Comparison of ENCODE assay signal across 20 cellular contexts in the genomic region with DNA sequence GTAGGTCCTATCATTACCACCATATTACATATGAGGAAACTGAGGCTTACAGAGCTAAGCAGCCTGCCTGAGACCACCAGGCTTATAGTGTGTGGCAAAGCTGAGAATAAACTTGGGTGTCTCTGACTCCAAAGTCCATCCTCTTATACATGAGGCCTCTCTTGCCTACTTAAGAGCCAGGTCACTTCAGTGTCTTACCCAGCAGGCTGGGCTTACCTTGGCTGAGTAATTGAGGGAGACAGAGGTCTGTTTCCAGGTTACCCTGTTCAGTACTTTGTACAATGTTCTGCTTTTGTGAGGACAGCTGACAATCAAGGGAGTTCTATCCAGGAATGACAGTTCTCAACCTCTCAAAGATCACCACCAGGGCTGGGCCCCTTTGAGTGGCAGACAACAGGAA. TPM values are rescaled to one million over a fixed set of nuclear protein-coding genes. Genes with fewer than 3 reads are reported as not detected.
DNase-seq lines count a peak whose midpoint lies in the region; ATAC-seq, FAIRE-seq and TF ChIP-seq lines count a peak whose summit lies in the region.
"Had no signal": no experiment of that assay in that cellular context is flagged by ENCODE, and none has a peak within 500 bp of the region (broad histone marks: within the 10 kb centered on the region; RNA-seq: fewer than 3 reads in every experiment).

No MANE protein-coding gene starts in this region.

- POLR2A ChIA-PET in activated CD4-positive, alpha-beta T cell treated with anti-CD3 and anti-CD28 coated beads, Interleukin-2, amount 10 ng/mL, durations not matched to agents 7 days and 5 days (lab: Charles Lee) = no interaction called here
- POLR2A ChIA-PET in HepG2 (lab: Yijun Ruan, JAX) = interaction anchor here (1.5 kb wide), 1 partner anchor 15 kb away, joined by 3 read pairs; no protein-coding TSS in a partner anchor

- H3K4me1 ChIP-seq in HepG2 (ENCODE audit: insufficient read depth, low read length) (no peaks in the 10 kb centered on the region), right lobe of liver (no peaks in the 10 kb centered on the region)
- H3K4me1 ChIP-seq: A549, Caco-2 had no signal

- H3K4me1 Mint-ChIP-seq in activated CD4-positive, alpha-beta T cell treated with anti-CD3 and anti-CD28 coated beads, Interleukin-2, amount 10 ng/mL, durations not matched to agents 7 days and 5 days = no peaks in the 10 kb centered on the region
- no peaks in the 10 kb centered on the region for H3K4me1 Mint-ChIP-seq in activated CD4-positive, alpha-beta T cell treated with anti-CD3 and anti-CD28 coated beads, Interleukin-2, amount 10 ng/mL, durations not matched to agents 24 days and 14 days
- no peaks in the 10 kb centered on the region for H3K4me1 Mint-ChIP-seq in activated T-cell treated with anti-CD3 and anti-CD28 coated beads, Interleukin-2, amount 50 U/mL, for 72 hours (ENCODE audit: low read depth)
- H3K4me1 Mint-ChIP-seq: GM23338 had no signal

- H3K4me3 Mint-ChIP-seq in activated CD4-positive, alpha-beta T cell treated with anti-CD3 and anti-CD28 coated beads, Interleukin-2, amount 10 ng/mL, durations not matched to agents 7 days and 5 days = no peak overlapping the region
- H3K4me3 Mint-ChIP-seq in activated CD4-positive, alpha-beta T cell treated with anti-CD3 and anti-CD28 coated beads, Interleukin-2, amount 10 ng/mL, durations not matched to agents 24 days and 14 days = no peak overlapping the region
- no peak overlapping the region for H3K4me3 Mint-ChIP-seq in activated T-cell treated with anti-CD3 and anti-CD28 coated beads, Interleukin-2, amount 50 U/mL, for 72 hours
- H3K4me3 Mint-ChIP-seq: CD4-positive, alpha-beta T cell; GM23338 had no signal

- no peak for TF ChIP-seq RAD21 in HepG2 (CRISPR knock-in tag; IDR thresholded peaks at IDR 0.05)

- no peaks in the 10 kb centered on the region for H3K27me3 Mint-ChIP-seq in activated CD4-positive, alpha-beta T cell treated with anti-CD3 and anti-CD28 coated beads, Interleukin-2, amount 10 ng/mL, durations not matched to agents 7 days and 5 days
- H3K27me3 Mint-ChIP-seq in activated CD4-positive, alpha-beta T cell treated with anti-CD3 and anti-CD28 coated beads, Interleukin-2, amount 10 ng/mL, durations not matched to agents 24 days and 14 days = no peaks in the 10 kb centered on the region
- no peaks in the 10 kb centered on the region for H3K27me3 Mint-ChIP-seq in activated T-cell treated with anti-CD3 and anti-CD28 coated beads, Interleukin-2, amount 50 U/mL, for 72 hours (ENCODE audit: low read depth)
- H3K27me3 Mint-ChIP-seq: CD4-positive, alpha-beta T cell had no signal

- H3K36me3 Mint-ChIP-seq in activated CD4-positive, alpha-beta T cell treated with anti-CD3 and anti-CD28 coated beads, Interleukin-2, amount 10 ng/mL, durations not matched to agents 7 days and 5 days (ENCODE audit: low read depth) = peaks cover 35% of the 10 kb centered on the region
- H3K36me3 Mint-ChIP-seq in activated CD4-positive, alpha-beta T cell treated with anti-CD3 and anti-CD28 coated beads, Interleukin-2, amount 10 ng/mL, durations not matched to agents 24 days and 14 days (ENCODE audit: low read depth) = peaks cover 55% of the 10 kb centered on the region
- peaks cover 5 to 11% of the 10 kb centered on the region in 2 donors for H3K36me3 Mint-ChIP-seq in activated T-cell treated with anti-CD3 and anti-CD28 coated beads, Interleukin-2, amount 50 U/mL, for 72 hours (ENCODE audit: insufficient read depth in 2 of 2)

- intact Hi-C loops in activated CD4-positive, alpha-beta T cell treated with anti-CD3 and anti-CD28 coated beads, Interleukin-2, amount 10 ng/mL, durations not matched to agents 24 days and 14 days (cut with micrococcal nuclease) = no loop called here
- intact Hi-C loops in HepG2 (cut with micrococcal nuclease; ENCODE audit: unreplicated experiment) (no loop called here), right lobe of liver (cut with DNase I) (no loop called here)

- H3K27ac ChIP-seq in HepG2 (ENCODE audit: extremely low read length, insufficient read depth, low read length) (no peak overlapping the region), right lobe of liver (no peak overlapping the region)
- H3K27ac ChIP-seq: 22Rv1, A549, C4-2B had no signal

- H3K36me3 ChIP-seq in HepG2 (replicated peaks in 1 of 2; ENCODE audit: control insufficient read depth in 1 of 2, insufficient read depth in 2 of 2, low read length in 2 of 2) = peaks cover 30 to 66% of the 10 kb centered on the region in 2 experiments
- peaks cover 0 to 53% (median 24%) of the 10 kb centered on the region in 4 donors for H3K36me3 ChIP-seq in right lobe of liver

- ATAC-seq in activated T-cell treated with anti-CD3 and anti-CD28 coated beads, Interleukin-2, amount 50 U/mL, for 72 hours (replicated peaks in 1 of 2) = no peak
- ATAC-seq in HepG2 = no peak
- ATAC-seq in right lobe of liver = no peak
- ATAC-seq: GM23338 had no signal

- H3K79me2 ChIP-seq in HepG2 (ENCODE audit: insufficient read depth, low read length) = no peaks in the 10 kb centered on the region

- CTCF ChIA-PET in activated CD4-positive, alpha-beta T cell treated with anti-CD3 and anti-CD28 coated beads, Interleukin-2, amount 10 ng/mL, durations not matched to agents 7 days and 5 days (lab: Charles Lee) = interaction anchor here (0.5 to 1.1 kb wide), 3 partner anchors 42 to 216 kb away, joined by 3 to 4 read pairs (median 3); no protein-coding TSS in a partner anchor
- CTCF ChIA-PET in HepG2 (lab: Yijun Ruan, JAX; ENCODE audit: low intra/inter-chr PET ratio, low total read pairs) = no interaction called here

- H2AFZ ChIP-seq in HepG2 (ENCODE audit: low read length) = no peak overlapping the region
- H2AFZ ChIP-seq: GM23338 had no signal

- H3K9me3 ChIP-seq in HepG2 (ENCODE audit: low read length) (no peaks in the 10 kb centered on the region), right lobe of liver (no peaks in the 10 kb centered on the region)
- H3K9me3 ChIP-seq: A549, Caco-2 had no signal

- no peaks in the 10 kb centered on the region for H3K27me3 ChIP-seq in HepG2 (ENCODE audit: control insufficient read depth in 1 of 2, insufficient read depth in 2 of 2, low read length in 2 of 2)
- H3K27me3 ChIP-seq in right lobe of liver = no peaks in the 10 kb centered on the region

- TSS peak; percentile 18 for BruUV-seq in HepG2 (replicated peaks; lab: Mats Ljungman, UMichigan)

- no peak overlapping the region for H3K4me2 ChIP-seq in HepG2 (ENCODE audit: low read depth, low read length)
- H3K4me2 ChIP-seq: A549, GM23338 had no signal

- no peak for TF ChIP-seq EP300 in HepG2 (IDR thresholded peaks at IDR 0.05; ENCODE audit: low read depth in 2 of 2, low read length in 2 of 2)
- TF ChIP-seq EP300 in HepG2 (CRISPR knock-in tag; IDR thresholded peaks at IDR 0.05; ENCODE audit: borderline replicate concordance) = no peak

- peaks cover 5% of the 10 kb centered on the region; the same call in 1 of the 2 replicates for H4K20me1 ChIP-seq in HepG2 (ENCODE audit: insufficient read depth, low read length)

- FAIRE-seq in HepG2 (lab: Jason Lieb, UNC) = no peak
- FAIRE-seq: A549, D721Med, G401.6, GM12891, GM19239, H54 had no signal

- H3K9me3 Mint-ChIP-seq in activated CD4-positive, alpha-beta T cell treated with anti-CD3 and anti-CD28 coated beads, Interleukin-2, amount 10 ng/mL, durations not matched to agents 7 days and 5 days = no peaks in the 10 kb centered on the region
- H3K9me3 Mint-ChIP-seq in activated CD4-positive, alpha-beta T cell treated with anti-CD3 and anti-CD28 coated beads, Interleukin-2, amount 10 ng/mL, durations not matched to agents 24 days and 14 days = no peaks in the 10 kb centered on the region
- no peaks in the 10 kb centered on the region for H3K9me3 Mint-ChIP-seq in activated T-cell treated with anti-CD3 and anti-CD28 coated beads, Interleukin-2, amount 50 U/mL, for 72 hours
- H3K9me3 Mint-ChIP-seq: CD4-positive, alpha-beta T cell; GM23338 had no signal

- no peak for DNase-seq in activated CD4-positive, alpha-beta T cell treated with anti-CD3 and anti-CD28 coated beads, Interleukin-2, amount 10 ng/mL, durations not matched to agents 7 days and 5 days
- DNase-seq in activated CD4-positive, alpha-beta T cell treated with anti-CD3 and anti-CD28 coated beads, Interleukin-2, amount 10 ng/mL, durations not matched to agents 24 days and 14 days = no peak
- no peak for DNase-seq in activated T-cell treated with anti-CD3 and anti-CD28 coated beads, Interleukin-2, amount 50 U/mL, for 72 hours
- no peak for DNase-seq in activated T-cell treated with anti-CD3 and anti-CD28 coated beads for 4 hours
- no peak for DNase-seq in HepG2 (ENCODE audit: low spot score)
- no peak for DNase-seq in right lobe of liver
- no peak for DNase-seq in NCI-H128 (lab: John Stamatoyannopoulos, UW; ENCODE audit: unreplicated experiment)
- DNase-seq: AML-193; Caco-2; CD4-positive, alpha-beta T cell; HCEC 1CT had no signal

- H3K4me3 ChIP-seq in HepG2 (replicated peaks in 1 of 3; ENCODE audit: insufficient read depth in 1 of 3, low read depth in 2 of 3, low read length in 3 of 3) (no peak overlapping the region), right lobe of liver (no peak overlapping the region)
- H3K4me3 ChIP-seq: A549, GM23338 had no signal

- in situ Hi-C loops in HepG2 (cut with HindIII; ENCODE audit: extremely low pct_ligation_motif_present, low pct_unique_long_range_greater_than_20kb) = no loop called here

- peak overlapping the region; percentile 9 for H3K27ac Mint-ChIP-seq in activated CD4-positive, alpha-beta T cell treated with anti-CD3 and anti-CD28 coated beads, Interleukin-2, amount 10 ng/mL, durations not matched to agents 7 days and 5 days
- H3K27ac Mint-ChIP-seq in activated CD4-positive, alpha-beta T cell treated with anti-CD3 and anti-CD28 coated beads, Interleukin-2, amount 10 ng/mL, durations not matched to agents 24 days and 14 days = no peak overlapping the region
- peak overlapping the region; percentile 76 for H3K27ac Mint-ChIP-seq in activated T-cell treated with anti-CD3 and anti-CD28 coated beads, Interleukin-2, amount 50 U/mL, for 72 hours
- H3K27ac Mint-ChIP-seq: CD4-positive, alpha-beta T cell; GM23338 had no signal

- TF ChIP-seq POLR2A in HepG2 (IDR thresholded peaks at IDR 0.05; ENCODE audit: insufficient read depth in 1 of 2, low read depth in 2 of 2, low read length in 2 of 2) (no peak), right lobe of liver (IDR thresholded peaks at IDR 0.05) (no peak)

- TF ChIP-seq CTCF in HepG2 (CRISPR knock-in tag; IDR thresholded peaks at IDR 0.05) (no peak), right lobe of liver (IDR thresholded peaks at IDR 0.05) (no peak)

- H3K9ac ChIP-seq in HepG2 (ENCODE audit: insufficient read depth, low read depth, low read length) = no peak overlapping the region

RNA-seq across cellular contexts. Expression of a gene that starts 14.4 kb away (rescaled TPM):
- 10 to 100 TPM; 57.8 to 82.6 TPM for total RNA-seq in activated CD4-positive, alpha-beta T cell treated with anti-CD3 and anti-CD28 coated beads, Interleukin-2, amount 10 ng/mL, durations not matched to agents 7 days and 5 days
- 161 and 163 TPM in 2 replicates for total RNA-seq in activated CD4-positive, alpha-beta T cell treated with anti-CD3 and anti-CD28 coated beads, Interleukin-2, amount 10 ng/mL, durations not matched to agents 24 days and 14 days
- total RNA-seq in activated T-cell treated with anti-CD3 and anti-CD28 coated beads, Interleukin-2, amount 50 U/mL, for 72 hours = 10 to 100 TPM; 73.5 to 80.3 TPM
- total RNA-seq in HepG2 (2016; rRNA removed; fragmentation: Illumina TruSeq; extraction: Trizol) (601 and 760 TPM in 2 replicates), right lobe of liver (10 to 100 TPM; 53.9 to 87.3 (median 63.9) TPM)
- total RNA-seq in HepG2 (2016; cell fraction: cytosol; rRNA removed; fragmentation: Illumina TruSeq; extraction: Trizol; ENCODE audit: low read depth) = 295 and 299 TPM in 2 replicates
- 602 and 798 TPM in 2 replicates for total RNA-seq in HepG2 (2016; cell fraction: insoluble cytoplasmic fraction; rRNA removed; fragmentation: Illumina TruSeq; extraction: Trizol)
- 285 and 300 TPM in 2 replicates for total RNA-seq in HepG2 (2016; cell fraction: membrane; rRNA removed; fragmentation: Illumina TruSeq; extraction: Trizol)
- total RNA-seq in HepG2 (2016; cell fraction: nucleus; rRNA removed; fragmentation: Illumina TruSeq; extraction: Trizol) = 185 and 192 TPM in 2 replicates
- 192 and 221 TPM in 2 replicates for polyA plus RNA-seq in HepG2 (2011; rRNA removed)
- 288 and 387 TPM in 2 replicates for polyA plus RNA-seq in HepG2 (2011; cell fraction: cytosol; rRNA removed)
- polyA plus RNA-seq in HepG2 (2011; cell fraction: nucleus; rRNA removed) = 84.1 and 87.7 TPM in 2 replicates
- 224 and 262 TPM in 2 replicates for polyA plus RNA-seq in HepG2 (2012)
- 233 and 257 TPM in 2 replicates for polyA plus RNA-seq in HepG2 (2016; cell fraction: cytosol; fragmentation: Illumina TruSeq; extraction: Trizol; ENCODE audit: low read depth)
- polyA plus RNA-seq in HepG2 (2016; cell fraction: insoluble cytoplasmic fraction; fragmentation: Illumina TruSeq; extraction: Trizol; ENCODE audit: low read depth) = 608 and 670 TPM in 2 replicates
- 191 and 215 TPM in 2 replicates for polyA plus RNA-seq in HepG2 (2016; cell fraction: membrane; fragmentation: Illumina TruSeq; extraction: Trizol; ENCODE audit: low read depth)
- 276 and 279 TPM in 2 replicates for polyA plus RNA-seq in HepG2 (2016; cell fraction: nucleus; fragmentation: Illumina TruSeq; extraction: Trizol; ENCODE audit: insufficient read depth, low read depth)
- polyA minus RNA-seq in HepG2 (2011; rRNA and poly(A)+ RNA removed; ENCODE audit: low replicate concordance) = 41.0 and 74.5 TPM in 2 replicates
- polyA minus RNA-seq in HepG2 (2011; cell fraction: cytosol; rRNA and poly(A)+ RNA removed) = 75.4 and 99.6 TPM in 2 replicates
- 33.9 and 41.0 TPM in 2 replicates for polyA minus RNA-seq in HepG2 (2011; cell fraction: nucleus; rRNA and poly(A)+ RNA removed)

RNA-seq across cellular contexts. Expression of a gene that starts 24.2 kb away (rescaled TPM):
- total RNA-seq in activated CD4-positive, alpha-beta T cell treated with anti-CD3 and anti-CD28 coated beads, Interleukin-2, amount 10 ng/mL, durations not matched to agents 7 days and 5 days = 10 to 100 TPM; 39.1 to 39.5 TPM
- total RNA-seq in activated CD4-positive, alpha-beta T cell treated with anti-CD3 and anti-CD28 coated beads, Interleukin-2, amount 10 ng/mL, durations not matched to agents 24 days and 14 days = 62.0 and 70.6 TPM in 2 replicates
- total RNA-seq in activated T-cell treated with anti-CD3 and anti-CD28 coated beads, Interleukin-2, amount 50 U/mL, for 72 hours = 10 to 100 TPM; 58.8 to 63.4 TPM
- total RNA-seq in HepG2 (2016; rRNA removed; fragmentation: Illumina TruSeq; extraction: Trizol) = 111 and 142 TPM in 2 replicates
- 27.2 and 33.8 TPM in 2 replicates for total RNA-seq in HepG2 (2016; cell fraction: cytosol; rRNA removed; fragmentation: Illumina TruSeq; extraction: Trizol; ENCODE audit: low read depth)
- total RNA-seq in HepG2 (2016; cell fraction: insoluble cytoplasmic fraction; rRNA removed; fragmentation: Illumina TruSeq; extraction: Trizol) = 112 and 143 TPM in 2 replicates
- total RNA-seq in HepG2 (2016; cell fraction: membrane; rRNA removed; fragmentation: Illumina TruSeq; extraction: Trizol) = 46.0 and 47.2 TPM in 2 replicates
- total RNA-seq in HepG2 (2016; cell fraction: nucleus; rRNA removed; fragmentation: Illumina TruSeq; extraction: Trizol) = 80.6 and 99.3 TPM in 2 replicates
- polyA plus RNA-seq in HepG2 (2011; rRNA removed) = 97.6 and 100 TPM in 2 replicates
- polyA plus RNA-seq in HepG2 (2011; cell fraction: cytosol; rRNA removed) = 98.1 and 112 TPM in 2 replicates
- polyA plus RNA-seq in HepG2 (2011; cell fraction: nucleus; rRNA removed) = 129 and 137 TPM in 2 replicates
- polyA plus RNA-seq in HepG2 (2012) = 83.8 and 88.4 TPM in 2 replicates
- polyA plus RNA-seq in HepG2 (2016; cell fraction: cytosol; fragmentation: Illumina TruSeq; extraction: Trizol; ENCODE audit: low read depth) = 31.2 and 32.8 TPM in 2 replicates
- 119 and 123 TPM in 2 replicates for polyA plus RNA-seq in HepG2 (2016; cell fraction: insoluble cytoplasmic fraction; fragmentation: Illumina TruSeq; extraction: Trizol; ENCODE audit: low read depth)
- 30.0 and 32.3 TPM in 2 replicates for polyA plus RNA-seq in HepG2 (2016; cell fraction: membrane; fragmentation: Illumina TruSeq; extraction: Trizol; ENCODE audit: low read depth)
- 89.9 and 95.2 TPM in 2 replicates for polyA plus RNA-seq in HepG2 (2016; cell fraction: nucleus; fragmentation: Illumina TruSeq; extraction: Trizol; ENCODE audit: insufficient read depth, low read depth)
- 49.6 and 117 TPM in 2 replicates for polyA minus RNA-seq in HepG2 (2011; rRNA and poly(A)+ RNA removed; ENCODE audit: low replicate concordance)
- polyA minus RNA-seq in HepG2 (2011; cell fraction: cytosol; rRNA and poly(A)+ RNA removed) = 61.7 and 68.8 TPM in 2 replicates
- 155 and 167 TPM in 2 replicates for polyA minus RNA-seq in HepG2 (2011; cell fraction: nucleus; rRNA and poly(A)+ RNA removed)
- 10 to 100 TPM; 27.6 to 50.5 (median 37.4) TPM for total RNA-seq in right lobe of liver

RNA-seq across cellular contexts. Expression of a gene that starts 24.6 kb away (rescaled TPM):
- total RNA-seq in activated CD4-positive, alpha-beta T cell treated with anti-CD3 and anti-CD28 coated beads, Interleukin-2, amount 10 ng/mL, durations not matched to agents 7 days and 5 days = 10 to 100 TPM; 18.1 to 18.5 TPM
- total RNA-seq in activated CD4-positive, alpha-beta T cell treated with anti-CD3 and anti-CD28 coated beads, Interleukin-2, amount 10 ng/mL, durations not matched to agents 24 days and 14 days = 29.7 and 31.4 TPM in 2 replicates
- total RNA-seq in activated T-cell treated with anti-CD3 and anti-CD28 coated beads, Interleukin-2, amount 50 U/mL, for 72 hours = 10 to 100 TPM; 12.5 to 13.4 TPM
- total RNA-seq in HepG2 (2016; rRNA removed; fragmentation: Illumina TruSeq; extraction: Trizol) = 80.4 and 84.2 TPM in 2 replicates
- total RNA-seq in HepG2 (2016; cell fraction: cytosol; rRNA removed; fragmentation: Illumina TruSeq; extraction: Trizol; ENCODE audit: low read depth) = 18.1 and 20.7 TPM in 2 replicates
- 79.1 and 84.4 TPM in 2 replicates for total RNA-seq in HepG2 (2016; cell fraction: insoluble cytoplasmic fraction; rRNA removed; fragmentation: Illumina TruSeq; extraction: Trizol)
- 44.8 and 49.7 TPM in 2 replicates for total RNA-seq in HepG2 (2016; cell fraction: membrane; rRNA removed; fragmentation: Illumina TruSeq; extraction: Trizol)
- total RNA-seq in HepG2 (2016; cell fraction: nucleus; rRNA removed; fragmentation: Illumina TruSeq; extraction: Trizol) = 64.8 and 79.0 TPM in 2 replicates
- 49.4 and 54.7 TPM in 2 replicates for polyA plus RNA-seq in HepG2 (2011; rRNA removed)
- polyA plus RNA-seq in HepG2 (2011; cell fraction: cytosol; rRNA removed) = 41.5 and 46.7 TPM in 2 replicates
- polyA plus RNA-seq in HepG2 (2011; cell fraction: nucleus; rRNA removed) = 131 and 162 TPM in 2 replicates
- 27.0 and 35.2 TPM in 2 replicates for polyA plus RNA-seq in HepG2 (2012)
- 8.2 and 10.2 TPM in 2 replicates for polyA plus RNA-seq in HepG2 (2016; cell fraction: cytosol; fragmentation: Illumina TruSeq; extraction: Trizol; ENCODE audit: low read depth)
- polyA plus RNA-seq in HepG2 (2016; cell fraction: insoluble cytoplasmic fraction; fragmentation: Illumina TruSeq; extraction: Trizol; ENCODE audit: low read depth) = 69.7 and 75.5 TPM in 2 replicates
- polyA plus RNA-seq in HepG2 (2016; cell fraction: membrane; fragmentation: Illumina TruSeq; extraction: Trizol; ENCODE audit: low read depth) = 20.9 and 22.2 TPM in 2 replicates
- 59.4 and 64.9 TPM in 2 replicates for polyA plus RNA-seq in HepG2 (2016; cell fraction: nucleus; fragmentation: Illumina TruSeq; extraction: Trizol; ENCODE audit: insufficient read depth, low read depth)
- 142 and 329 TPM in 2 replicates for polyA minus RNA-seq in HepG2 (2011; rRNA and poly(A)+ RNA removed; ENCODE audit: low replicate concordance)
- 36.3 and 43.7 TPM in 2 replicates for polyA minus RNA-seq in HepG2 (2011; cell fraction: cytosol; rRNA and poly(A)+ RNA removed)
- polyA minus RNA-seq in HepG2 (2011; cell fraction: nucleus; rRNA and poly(A)+ RNA removed) = 112 and 117 TPM in 2 replicates
- total RNA-seq in right lobe of liver = 10 to 100 TPM; 14.9 to 47.7 (median 15.9) TPM

RNA-seq across cellular contexts. Expression of a gene that starts 59.4 kb away (rescaled TPM):
- 10 to 100 TPM; 19.2 to 21.6 TPM for total RNA-seq in activated CD4-positive, alpha-beta T cell treated with anti-CD3 and anti-CD28 coated beads, Interleukin-2, amount 10 ng/mL, durations not matched to agents 7 days and 5 days
- total RNA-seq in activated CD4-positive, alpha-beta T cell treated with anti-CD3 and anti-CD28 coated beads, Interleukin-2, amount 10 ng/mL, durations not matched to agents 24 days and 14 days = 31.2 and 35.7 TPM in 2 replicates
- 10 to 100 TPM; 22.2 to 31.7 TPM for total RNA-seq in activated T-cell treated with anti-CD3 and anti-CD28 coated beads, Interleukin-2, amount 50 U/mL, for 72 hours
- total RNA-seq in HepG2 (2016; rRNA removed; fragmentation: Illumina TruSeq; extraction: Trizol) = 40.9 and 58.5 TPM in 2 replicates
- 19.0 and 19.8 TPM in 2 replicates for total RNA-seq in HepG2 (2016; cell fraction: cytosol; rRNA removed; fragmentation: Illumina TruSeq; extraction: Trizol; ENCODE audit: low read depth)
- 40.7 and 53.7 TPM in 2 replicates for total RNA-seq in HepG2 (2016; cell fraction: insoluble cytoplasmic fraction; rRNA removed; fragmentation: Illumina TruSeq; extraction: Trizol)
- total RNA-seq in HepG2 (2016; cell fraction: membrane; rRNA removed; fragmentation: Illumina TruSeq; extraction: Trizol) = 34.7 and 41.1 TPM in 2 replicates
- total RNA-seq in HepG2 (2016; cell fraction: nucleus; rRNA removed; fragmentation: Illumina TruSeq; extraction: Trizol) = 36.5 and 40.9 TPM in 2 replicates
- polyA plus RNA-seq in HepG2 (2011; rRNA removed) = 11.0 and 12.1 TPM in 2 replicates
- polyA plus RNA-seq in HepG2 (2011; cell fraction: cytosol; rRNA removed) = 6.6 and 10.2 TPM in 2 replicates
- polyA plus RNA-seq in HepG2 (2011; cell fraction: nucleus; rRNA removed) = 9.5 and 11.4 TPM in 2 replicates
- polyA plus RNA-seq in HepG2 (2012) = 15.7 and 25.4 TPM in 2 replicates
- polyA plus RNA-seq in HepG2 (2016; cell fraction: cytosol; fragmentation: Illumina TruSeq; extraction: Trizol; ENCODE audit: low read depth) = 3.9 and 4.1 TPM in 2 replicates
- 58.1 and 60.2 TPM in 2 replicates for polyA plus RNA-seq in HepG2 (2016; cell fraction: insoluble cytoplasmic fraction; fragmentation: Illumina TruSeq; extraction: Trizol; ENCODE audit: low read depth)
- polyA plus RNA-seq in HepG2 (2016; cell fraction: membrane; fragmentation: Illumina TruSeq; extraction: Trizol; ENCODE audit: low read depth) = 14.0 and 15.7 TPM in 2 replicates
- polyA plus RNA-seq in HepG2 (2016; cell fraction: nucleus; fragmentation: Illumina TruSeq; extraction: Trizol; ENCODE audit: insufficient read depth, low read depth) = 51.4 and 67.7 TPM in 2 replicates
- polyA minus RNA-seq in HepG2 (2011; rRNA and poly(A)+ RNA removed; ENCODE audit: low replicate concordance) = 16.5 and 19.6 TPM in 2 replicates
- polyA minus RNA-seq in HepG2 (2011; cell fraction: cytosol; rRNA and poly(A)+ RNA removed) = 14.5 and 17.8 TPM in 2 replicates
- polyA minus RNA-seq in HepG2 (2011; cell fraction: nucleus; rRNA and poly(A)+ RNA removed) = 32.6 and 35.8 TPM in 2 replicates
- 1 to 10 TPM; 4.3 to 7.7 (median 5.4) TPM for total RNA-seq in right lobe of liver

RNA-seq across cellular contexts. Expression of a gene that starts 59.5 kb away (rescaled TPM):
- 10 to 100 TPM; 74.2 to 75.2 TPM for total RNA-seq in activated CD4-positive, alpha-beta T cell treated with anti-CD3 and anti-CD28 coated beads, Interleukin-2, amount 10 ng/mL, durations not matched to agents 7 days and 5 days
- 98.3 and 99.4 TPM in 2 replicates for total RNA-seq in activated CD4-positive, alpha-beta T cell treated with anti-CD3 and anti-CD28 coated beads, Interleukin-2, amount 10 ng/mL, durations not matched to agents 24 days and 14 days
- 10 to 100 TPM; 62.6 to 78.2 TPM for total RNA-seq in activated T-cell treated with anti-CD3 and anti-CD28 coated beads, Interleukin-2, amount 50 U/mL, for 72 hours
- total RNA-seq in HepG2 (2016; rRNA removed; fragmentation: Illumina TruSeq; extraction: Trizol) (207 and 352 TPM in 2 replicates), right lobe of liver (10 to 100 TPM; 10.0 to 18.9 (median 18.3) TPM)
- total RNA-seq in HepG2 (2016; cell fraction: cytosol; rRNA removed; fragmentation: Illumina TruSeq; extraction: Trizol; ENCODE audit: low read depth) = 20.5 and 23.4 TPM in 2 replicates
- total RNA-seq in HepG2 (2016; cell fraction: insoluble cytoplasmic fraction; rRNA removed; fragmentation: Illumina TruSeq; extraction: Trizol) = 209 and 347 TPM in 2 replicates
- total RNA-seq in HepG2 (2016; cell fraction: membrane; rRNA removed; fragmentation: Illumina TruSeq; extraction: Trizol) = 72.8 and 82.2 TPM in 2 replicates
- 132 and 133 TPM in 2 replicates for total RNA-seq in HepG2 (2016; cell fraction: nucleus; rRNA removed; fragmentation: Illumina TruSeq; extraction: Trizol)
- polyA plus RNA-seq in HepG2 (2011; rRNA removed) = 104 and 105 TPM in 2 replicates
- 63.7 and 85.8 TPM in 2 replicates for polyA plus RNA-seq in HepG2 (2011; cell fraction: cytosol; rRNA removed)
- 63.0 and 74.7 TPM in 2 replicates for polyA plus RNA-seq in HepG2 (2011; cell fraction: nucleus; rRNA removed)
- 94.7 and 110 TPM in 2 replicates for polyA plus RNA-seq in HepG2 (2012)
- 19.7 and 22.2 TPM in 2 replicates for polyA plus RNA-seq in HepG2 (2016; cell fraction: cytosol; fragmentation: Illumina TruSeq; extraction: Trizol; ENCODE audit: low read depth)
- polyA plus RNA-seq in HepG2 (2016; cell fraction: insoluble cytoplasmic fraction; fragmentation: Illumina TruSeq; extraction: Trizol; ENCODE audit: low read depth) = 226 and 246 TPM in 2 replicates
- 43.6 and 49.0 TPM in 2 replicates for polyA plus RNA-seq in HepG2 (2016; cell fraction: membrane; fragmentation: Illumina TruSeq; extraction: Trizol; ENCODE audit: low read depth)
- polyA plus RNA-seq in HepG2 (2016; cell fraction: nucleus; fragmentation: Illumina TruSeq; extraction: Trizol; ENCODE audit: insufficient read depth, low read depth) = 155 and 179 TPM in 2 replicates
- polyA minus RNA-seq in HepG2 (2011; rRNA and poly(A)+ RNA removed; ENCODE audit: low replicate concordance) = 138 and 162 TPM in 2 replicates
- 44.3 and 44.4 TPM in 2 replicates for polyA minus RNA-seq in HepG2 (2011; cell fraction: cytosol; rRNA and poly(A)+ RNA removed)
- polyA minus RNA-seq in HepG2 (2011; cell fraction: nucleus; rRNA and poly(A)+ RNA removed) = 115 and 133 TPM in 2 replicates
